In genomic region chr6:41036601-41037000, GRCh38 we compare ENCODE assay signal across 15 cellular contexts. TPM values are rescaled to one million over a fixed set of nuclear protein-coding genes. Genes with fewer than 3 reads are reported as not detected.
DNase-seq lines count a peak whose midpoint lies in the region; ATAC-seq, FAIRE-seq and TF ChIP-seq lines count a peak whose summit lies in the region.
"Had no signal": no experiment of that assay in that cellular context is flagged by ENCODE, and none has a peak within 500 bp of the region (broad histone marks: within the 10 kb centered on the region; RNA-seq: fewer than 3 reads in every experiment).

No MANE protein-coding gene starts in this region.

- TF ChIP-seq EP300 in suprapubic skin (IDR thresholded peaks at IDR 0.05): no peak

- peak overlapping the region; percentile 90 for H3K27ac Mint-ChIP-seq in type B pancreatic cell

- WGBS in suprapubic skin: 51% methylated on average over 2 of the region's 2 CpGs

- H3K4me1 Mint-ChIP-seq in type B pancreatic cell (ENCODE audit: unreplicated experiment): peaks cover 24% of the 10 kb centered on the region

- H3K9me3 ChIP-seq in endocrine pancreas (ENCODE audit: control insufficient read depth, low read length): no peaks in the 10 kb centered on the region
- H3K9me3 ChIP-seq in kidney (ENCODE audit: control insufficient read depth in 1 of 2, low read length in 2 of 2): no peaks in the 10 kb centered on the region
- no peaks in the 10 kb centered on the region for H3K9me3 ChIP-seq in suprapubic skin

- no peaks in the 10 kb centered on the region for H3K9me3 Mint-ChIP-seq in type B pancreatic cell

- H3K27me3 ChIP-seq in endocrine pancreas (ENCODE audit: control insufficient read depth, insufficient read depth, low read length): no peaks in the 10 kb centered on the region
- no peaks in the 10 kb centered on the region for H3K27me3 ChIP-seq in suprapubic skin

- peak overlapping the region; percentile 54 for H3K4me3 ChIP-seq in endocrine pancreas (ENCODE audit: control insufficient read depth, insufficient read depth, low read length)
- peak overlapping the region; percentile 65 to 72 for H3K4me3 ChIP-seq in kidney (ENCODE audit: low read length in 2 of 2)
- H3K4me3 ChIP-seq in suprapubic skin: no peak overlapping the region
- H3K4me3 ChIP-seq: K562 had no signal

- FAIRE-seq in kidney (lab: Jason Lieb, UNC): no peak
- FAIRE-seq: GM19239 had no signal

- H3K4me1 ChIP-seq in endocrine pancreas (ENCODE audit: control insufficient read depth, insufficient read depth, low read length) (peaks cover 25% of the 10 kb centered on the region), kidney (ENCODE audit: control insufficient read depth in 1 of 2, insufficient read depth in 1 of 2, low read depth in 1 of 2, low read length in 2 of 2) (peaks cover 6 to 21% of the 10 kb centered on the region in 2 donors), suprapubic skin (peaks cover 8% of the 10 kb centered on the region)

- H3K9ac ChIP-seq in endocrine pancreas (ENCODE audit: control insufficient read depth, insufficient read depth, low read length): no peak overlapping the region
- H3K9ac ChIP-seq in kidney (ENCODE audit: low read length in 2 of 2): no peak overlapping the region

- H3K36me3 ChIP-seq in endocrine pancreas (ENCODE audit: control insufficient read depth, insufficient read depth, low read length): no peaks in the 10 kb centered on the region
- H3K36me3 ChIP-seq in kidney (ENCODE audit: control insufficient read depth in 1 of 2, insufficient read depth in 2 of 2, low read length in 2 of 2): peaks cover 8 to 10% of the 10 kb centered on the region in 2 donors
- H3K36me3 ChIP-seq in suprapubic skin: no peaks in the 10 kb centered on the region

- DNase-seq in HT1080 (ENCODE audit: low read depth) (peak; percentile 29), kidney (no peak), type B pancreatic cell (ENCODE audit: extremely low spot score, unreplicated experiment) (no peak), suprapubic skin (ENCODE audit: low spot score in 2 of 2) (no peak)
- no peak for DNase-seq in activated effector memory CD4-positive, alpha-beta T cell treated with anti-CD3 and anti-CD28 coated beads, Interleukin-2, amount 50 U/mL, for 16 hours
- DNase-seq: C1 segment of cervical spinal cord, HCEC 1CT, NCI-H1048, NCI-H2081 treated with DMSO at 0.1 percent for 48 hours, NCI-H774, Right ventricle myocardium superior had no signal

- peak overlapping the region; percentile 6 for H3K4me3 Mint-ChIP-seq in type B pancreatic cell

- TF ChIP-seq CTCF in kidney (IDR thresholded peaks at IDR 0.05; ENCODE audit: borderline replicate concordance, extremely low read depth, insufficient read depth) (no peak), type B pancreatic cell (conservative IDR thresholded peaks at IDR 0.05) (no peak), suprapubic skin (IDR thresholded peaks at IDR 0.05) (no peak)

- intact Hi-C loops in kidney (cut with DNase I): no loop called here

- peak overlapping the region in 1 of 2 donors; percentile 38 for H3K27ac ChIP-seq in kidney (ENCODE audit: low read depth in 2 of 2, low read length in 2 of 2)
- H3K27ac ChIP-seq in suprapubic skin: no peak overlapping the region

- H3K36me3 Mint-ChIP-seq in type B pancreatic cell: no peaks in the 10 kb centered on the region

- ATAC-seq in HG03025 (IDR thresholded peaks at IDR 0.05; ENCODE audit: low FRiP score, unreplicated experiment): no peak
- ATAC-seq: K562 had no signal

- H3K27me3 Mint-ChIP-seq in type B pancreatic cell: no peaks in the 10 kb centered on the region

- no peak for TF ChIP-seq POLR2A in suprapubic skin (IDR thresholded peaks at IDR 0.05)

RNA-seq across cellular contexts. Expression of gene UNC5CL, which starts 2.4 kb away (rescaled TPM):
- total RNA-seq in HT1080 (2014; rRNA removed; shearing (Covaris generic)): 0.16 and 0.37 TPM in 2 replicates
- polyA plus RNA-seq in HT1080 (2015; cell fraction: cytosol; rRNA removed): 0.14 and 0.45 TPM in 2 replicates
- 0.71 and 3.0 TPM in 2 replicates for polyA plus RNA-seq in HT1080 (2015; cell fraction: nucleus; rRNA removed)
- 53.7 TPM for total RNA-seq in kidney
- polyA plus RNA-seq in kidney (ENCODE audit: insufficient read depth, low read depth, low replicate concordance): 41.3 TPM
- 3.1 and 5.1 TPM in 2 replicates for total RNA-seq in type B pancreatic cell (ENCODE audit: low replicate concordance)
- 1 to 10 TPM in 2 of 4 donors, under 1 TPM in 2; 0.19 to 6.9 (median 1.4) TPM for total RNA-seq in suprapubic skin

RNA-seq across cellular contexts. Expression of gene TSPO2, which starts 5.7 kb away (rescaled TPM):
- 0.34 and 0.43 TPM in 2 replicates for total RNA-seq in HT1080 (2014; rRNA removed; shearing (Covaris generic))
- polyA plus RNA-seq in HT1080 (2015; cell fraction: cytosol; rRNA removed): not detected in 2 replicates
- polyA plus RNA-seq in HT1080 (2015; cell fraction: nucleus; rRNA removed): 0.15 TPM in 1 of 2 replicates, not detected in the other
- total RNA-seq in kidney: 0.44 TPM
- 0.88 TPM for polyA plus RNA-seq in kidney (ENCODE audit: insufficient read depth, low read depth, low replicate concordance)
- total RNA-seq in type B pancreatic cell (ENCODE audit: low replicate concordance): not detected in 2 replicates
- not detected for total RNA-seq in suprapubic skin
- total RNA-seq: K562, Right ventricle myocardium superior had no signal
- polyA plus RNA-seq: K562 had no signal

RNA-seq across cellular contexts. Expression of gene APOBEC2, which starts 16.4 kb away (rescaled TPM):
- not detected in 2 replicates for total RNA-seq in HT1080 (2014; rRNA removed; shearing (Covaris generic))
- polyA plus RNA-seq in HT1080 (2015; cell fraction: cytosol; rRNA removed): not detected in 2 replicates
- polyA plus RNA-seq in HT1080 (2015; cell fraction: nucleus; rRNA removed): not detected in 2 replicates
- total RNA-seq in kidney (not detected), type B pancreatic cell (ENCODE audit: low replicate concordance) (0.64 and 1.5 TPM in 2 replicates), suprapubic skin (not detected)
- not detected for polyA plus RNA-seq in kidney (ENCODE audit: insufficient read depth, low read depth, low replicate concordance)
- total RNA-seq: K562 had no signal

RNA-seq across cellular contexts. Expression of gene OARD1, which starts 35.6 kb away (rescaled TPM):
- 19.0 and 25.5 TPM in 2 replicates for total RNA-seq in HT1080 (2014; rRNA removed; shearing (Covaris generic))
- polyA plus RNA-seq in HT1080 (2015; cell fraction: cytosol; rRNA removed): 35.3 and 39.3 TPM in 2 replicates
- polyA plus RNA-seq in HT1080 (2015; cell fraction: nucleus; rRNA removed): 25.1 and 26.6 TPM in 2 replicates
- total RNA-seq in kidney: 35.9 TPM
- polyA plus RNA-seq in kidney (ENCODE audit: insufficient read depth, low read depth, low replicate concordance): 62.6 TPM
- total RNA-seq in type B pancreatic cell (ENCODE audit: low replicate concordance): 30.7 and 33.7 TPM in 2 replicates
- total RNA-seq in suprapubic skin: 10 to 100 TPM; 11.3 to 29.9 (median 20.6) TPM

RNA-seq across cellular contexts. Expression of gene NFYA, which starts 36.2 kb away (rescaled TPM):
- 7.9 and 11.8 TPM in 2 replicates for total RNA-seq in HT1080 (2014; rRNA removed; shearing (Covaris generic))
- 17.9 and 18.7 TPM in 2 replicates for polyA plus RNA-seq in HT1080 (2015; cell fraction: cytosol; rRNA removed)
- 30.0 and 32.7 TPM in 2 replicates for polyA plus RNA-seq in HT1080 (2015; cell fraction: nucleus; rRNA removed)
- total RNA-seq in kidney (22.5 TPM), type B pancreatic cell (ENCODE audit: low replicate concordance) (31.4 and 40.4 TPM in 2 replicates), suprapubic skin (10 to 100 TPM; 19.7 to 33.0 (median 24.2) TPM)
- 6.4 TPM for polyA plus RNA-seq in kidney (ENCODE audit: insufficient read depth, low read depth, low replicate concordance)
